In genomic region chr17:36547776-36548175, GRCh38 we compare ENCODE assay signal across 8 cellular contexts. TPM values are rescaled to one million over a fixed set of nuclear protein-coding genes. Genes with fewer than 3 reads are reported as not detected.
DNase-seq lines count a peak whose midpoint lies in the region; ATAC-seq and TF ChIP-seq lines count a peak whose summit lies in the region.
"Had no signal": no experiment of that assay in that cellular context is flagged by ENCODE, and none has a peak within 500 bp of the region (broad histone marks: within the 10 kb centered on the region; RNA-seq: fewer than 3 reads in every experiment).

No MANE protein-coding gene starts in this region.

- peaks cover 31% of the 10 kb centered on the region for H3K4me1 Mint-ChIP-seq in nephron

- H3K27ac ChIP-seq in HEK293 (ENCODE audit: extremely low read depth, low read depth, low read length): no peak overlapping the region

- no peak for ATAC-seq in activated naive CD4-positive, alpha-beta T cell treated with anti-CD3 and anti-CD28 coated beads, Interleukin-2, amount 50 U/mL, for 72 hours
- no peak for ATAC-seq in GM21737 (IDR thresholded peaks at IDR 0.05; ENCODE audit: unreplicated experiment)

- H3K4me3 ChIP-seq in HEK293 (ENCODE audit: low read depth, low read length): peak overlapping the region; percentile 99; the same call in 1 of the 2 replicates

- peaks cover 11% of the 10 kb centered on the region for H3K4me1 ChIP-seq in HEK293 (ENCODE audit: control insufficient read depth, insufficient read depth, low read length)

- CTCF ChIA-PET in HEK293 (lab: Yijun Ruan, JAX): interaction anchor here (0.9 kb wide), 1 partner anchor 784 kb away, joined by 4 read pairs; no protein-coding TSS in a partner anchor

- TF ChIP-seq CTCF in HEK293 (tag by site-specific recombination; IDR thresholded peaks at IDR 0.05): no peak
- TF ChIP-seq CTCF in nephron (IDR thresholded peaks at IDR 0.05; ENCODE audit: unreplicated experiment in 3 of 3): no peak

- peak overlapping the region; percentile 63 to 95 (median 88) for H3K4me3 Mint-ChIP-seq in nephron

- H3K27me3 Mint-ChIP-seq in nephron (ENCODE audit: low read depth): no peaks in the 10 kb centered on the region

- H3K27ac Mint-ChIP-seq in activated naive CD4-positive, alpha-beta T cell treated with anti-CD3 and anti-CD28 coated beads, Interleukin-2, amount 50 U/mL, for 72 hours: peak overlapping the region; percentile 88 to 95
- H3K27ac Mint-ChIP-seq in nephron: peak overlapping the region; percentile 10 to 55 (median 39)

- H3K9me3 Mint-ChIP-seq in activated naive CD4-positive, alpha-beta T cell treated with anti-CD3 and anti-CD28 coated beads, Interleukin-2, amount 50 U/mL, for 72 hours: no peaks in the 10 kb centered on the region
- H3K9me3 Mint-ChIP-seq in nephron: no peaks in the 10 kb centered on the region

- peaks cover 14% of the 10 kb centered on the region in 2 experiments for H3K36me3 ChIP-seq in HEK293 (ENCODE audit: control insufficient read depth in 2 of 2, insufficient read depth in 1 of 2, low read length in 2 of 2)
- H3K36me3 ChIP-seq: thoracic aorta had no signal

- peaks cover 23% of the 10 kb centered on the region in 2 donors for H3K36me3 Mint-ChIP-seq in activated naive CD4-positive, alpha-beta T cell treated with anti-CD3 and anti-CD28 coated beads, Interleukin-2, amount 50 U/mL, for 72 hours
- H3K36me3 Mint-ChIP-seq in nephron (ENCODE audit: low read depth): peaks cover 13% of the 10 kb centered on the region

- POLR2A ChIA-PET in HEK293 (lab: Yijun Ruan, JAX): interaction anchor here (4.3 kb wide), 1 partner anchor 12 kb away, joined by 81 read pairs; the partner anchor contains the start of genes MYO19 and PIGW

- DNase-seq in activated naive CD4-positive, alpha-beta T cell treated with anti-CD3 and anti-CD28 coated beads, Interleukin-2, amount 50 U/mL, for 72 hours (ENCODE audit: low spot score in 2 of 2): no peak
- DNase-seq in hepatic stellate cell (ENCODE audit: low spot score) (no peak), hippocampal formation (lab: John Stamatoyannopoulos, UW) (no peak)
- DNase-seq: NCI-H1436 treated with DMSO at 0.1 percent for 48 hours had no signal

- no peaks in the 10 kb centered on the region for H3K9me3 ChIP-seq in HEK293 (ENCODE audit: control insufficient read depth, insufficient read depth, low read depth, low read length)
- H3K9me3 ChIP-seq: thoracic aorta had no signal

TF ChIP-seq in HEK293, 187 proteins besides CTCF, POLR2A, EP300 and RAD21:
- TF ChIP-seq ZFHX2 (tag by site-specific recombination; conservative IDR thresholded peaks at IDR 0.05) (no peak), ZNF548 (tag by site-specific recombination; IDR thresholded peaks at IDR 0.05) (no peak), INSM2 (tag by site-specific recombination; IDR thresholded peaks at IDR 0.05) (0 out of 2 replicates have a peak, but pooled peaks have one; percentile 4), EGR2 (tag by site-specific recombination; IDR thresholded peaks at IDR 0.05; ENCODE audit: low read depth) (no peak), ZNF48 (tag by site-specific recombination; IDR thresholded peaks at IDR 0.05) (no peak), ZNF791 (tag by site-specific recombination; IDR thresholded peaks at IDR 0.05) (no peak), ZFP69B (tag by site-specific recombination; IDR thresholded peaks at IDR 0.05) (no peak), ZBTB1 (tag by site-specific recombination; IDR thresholded peaks at IDR 0.05) (no peak), ZNF488 (tag by site-specific recombination; IDR thresholded peaks at IDR 0.05) (no peak), PRDM1 (tag by site-specific recombination; IDR thresholded peaks at IDR 0.05) (peak; percentile 87), ZNF658 (tag by site-specific recombination; IDR thresholded peaks at IDR 0.05) (no peak), RBAK (tag by site-specific recombination; IDR thresholded peaks at IDR 0.05) (no peak), SCRT2 (tag by site-specific recombination; IDR thresholded peaks at IDR 0.05) (peak; percentile 81), TCF7L2 (IDR thresholded peaks at IDR 0.05; ENCODE audit: borderline replicate concordance, low read depth, low read length) (no peak), ZNF211 (tag by site-specific recombination; IDR thresholded peaks at IDR 0.05; ENCODE audit: low read depth) (no peak), ZNF274 (IDR thresholded peaks at IDR 0.05; ENCODE audit: low read length) (no peak), ZNF274 (tag by site-specific recombination; IDR thresholded peaks at IDR 0.05; ENCODE audit: borderline replicate concordance) (no peak), ATF2 (tag by site-specific recombination; IDR thresholded peaks at IDR 0.05; ENCODE audit: low read depth) (no peak), SCRT1 (tag by site-specific recombination; IDR thresholded peaks at IDR 0.05; ENCODE audit: borderline replicate concordance) (peak; percentile 57; the same call in 1 of the 2 replicates), ZNF292 (tag by site-specific recombination; IDR thresholded peaks at IDR 0.05; ENCODE audit: borderline replicate concordance, low read depth) (no peak), ZNF184 (tag by site-specific recombination; IDR thresholded peaks at IDR 0.05) (no peak), ZNF701 (tag by site-specific recombination; IDR thresholded peaks at IDR 0.05) (no peak), ZNF449 (tag by site-specific recombination; IDR thresholded peaks at IDR 0.05) (no peak), ZNF140 (tag by site-specific recombination; IDR thresholded peaks at IDR 0.05) (no peak)

RNA-seq across cellular contexts. Expression of gene GGNBP2, which starts 3.1 kb away (rescaled TPM):
- 100 to 1,000 TPM in 1 of 2 donors, 10 to 100 TPM in 1; 97.7 to 151 TPM for total RNA-seq in activated naive CD4-positive, alpha-beta T cell treated with anti-CD3 and anti-CD28 coated beads, Interleukin-2, amount 50 U/mL, for 72 hours

RNA-seq across cellular contexts. Expression of gene PIGW, which starts 13.0 kb away (rescaled TPM):
- total RNA-seq in activated naive CD4-positive, alpha-beta T cell treated with anti-CD3 and anti-CD28 coated beads, Interleukin-2, amount 50 U/mL, for 72 hours: 10 to 100 TPM in 1 of 2 donors, 1 to 10 TPM in 1; 7.7 to 11.6 TPM

RNA-seq across cellular contexts. Expression of gene MYO19, which starts 13.1 kb away (rescaled TPM):
- total RNA-seq in activated naive CD4-positive, alpha-beta T cell treated with anti-CD3 and anti-CD28 coated beads, Interleukin-2, amount 50 U/mL, for 72 hours: 100 to 1,000 TPM; 153 to 170 TPM

RNA-seq across cellular contexts. Expression of gene DHRS11, which starts 43.9 kb away (rescaled TPM):
- total RNA-seq in activated naive CD4-positive, alpha-beta T cell treated with anti-CD3 and anti-CD28 coated beads, Interleukin-2, amount 50 U/mL, for 72 hours: 1 to 10 TPM; 8.9 to 9.6 TPM

RNA-seq across cellular contexts. Expression of gene MRM1, which starts 53.6 kb away (rescaled TPM):
- total RNA-seq in activated naive CD4-positive, alpha-beta T cell treated with anti-CD3 and anti-CD28 coated beads, Interleukin-2, amount 50 U/mL, for 72 hours: 10 to 100 TPM in 1 of 2 donors, 1 to 10 TPM in 1; 8.0 to 16.5 TPM
